Comparison of ENCODE assay signal across 9 cellular contexts in genomic region chr1:1431845-1432565, GRCh38. TPM values are rescaled to one million over a fixed set of nuclear protein-coding genes. Genes with fewer than 3 reads are reported as not detected.
DNase-seq lines count a peak whose midpoint lies in the region; ATAC-seq and TF ChIP-seq lines count a peak whose summit lies in the region.
"Had no signal": no experiment of that assay in that cellular context is flagged by ENCODE, and none has a peak within 500 bp of the region (broad histone marks: within the 10 kb centered on the region; RNA-seq: fewer than 3 reads in every experiment).

No MANE protein-coding gene starts in this region.

- no peak for TF ChIP-seq POLR2A in ovary (IDR thresholded peaks at IDR 0.05)

- H3K4me3 ChIP-seq in BLaER1 (peak overlapping the region; percentile 75), Panc1 (ENCODE audit: low read depth in 2 of 2, low read length in 2 of 2) (peak overlapping the region; percentile 3 to 33; a peak in 3 of 4 replicates), cardiac muscle cell (no peak overlapping the region), ovary (no peak overlapping the region)

- POLR2A ChIA-PET in Panc1 (lab: Charles Lee), result interaction anchor here (0.9 to 1.5 kb wide), 4 partner anchors 9 to 73 kb away, joined by 3 to 4 read pairs (median 3); no protein-coding TSS in a partner anchor

- intact Hi-C loops in Panc1 (cut with micrococcal nuclease; ENCODE audit: unreplicated experiment), result no loop called here
- intact Hi-C loops in ovary (cut with DNase I), result no loop called here

- H3K9ac ChIP-seq in BLaER1, result peak overlapping the region; percentile 82

- H3K4me1 ChIP-seq in BLaER1 (peaks cover 80% of the 10 kb centered on the region), Panc1 (ENCODE audit: control insufficient read depth, insufficient read depth, low read length) (peaks cover 66% of the 10 kb centered on the region), cardiac muscle cell (ENCODE audit: low read depth) (peaks cover 50% of the 10 kb centered on the region), ovary (ENCODE audit: insufficient read depth) (peaks cover 52% of the 10 kb centered on the region)

- CTCF ChIA-PET in Panc1 (lab: Charles Lee), result interaction anchor here (0.6 to 1.8 kb wide), 3 partner anchors 8 to 33 kb away, joined by 4 to 11 read pairs (median 4); partner anchors contain the start of gene CCNL2

- TF ChIP-seq CTCF in Panc1 (IDR thresholded peaks at IDR 0.05) (no peak), cardiac muscle cell (IDR thresholded peaks at IDR 0.05; ENCODE audit: low read depth, low read length) (no peak), ovary (IDR thresholded peaks at IDR 0.05) (no peak)

- DNase-seq in Panc1 (ENCODE audit: low read depth, low spot score) (no peak), cardiac muscle cell (ENCODE audit: low read depth in 1 of 2, low spot score in 1 of 2) (peak; percentile 53 to 63), ovary (peak; percentile 50 to 67 (median 63)), AML-193 (lab: John Stamatoyannopoulos, UW) (no peak), NCI-H1436 treated with DMSO at 0.1 percent for 48 hours (lab: John Stamatoyannopoulos, UW) (no peak), NCI-H2029 treated with DMSO at 0.1 percent for 48 hours (lab: John Stamatoyannopoulos, UW) (no peak)

- H3K36me3 ChIP-seq in BLaER1 (no peaks in the 10 kb centered on the region), Panc1 (ENCODE audit: control insufficient read depth, insufficient read depth, low read length) (no peaks in the 10 kb centered on the region), cardiac muscle cell (no peaks in the 10 kb centered on the region), ovary (no peaks in the 10 kb centered on the region)

- peaks cover 12% of the 10 kb centered on the region for H4K20me1 ChIP-seq in BLaER1

- no peak for TF ChIP-seq EP300 in ovary (IDR thresholded peaks at IDR 0.05)

- BruUV-seq in Panc1 (replicated peaks; lab: Mats Ljungman, UMichigan), result no TSS peak

- ATAC-seq in Panc1, result peak; percentile 58
- no peak for ATAC-seq in HG02623 (IDR thresholded peaks at IDR 0.05; ENCODE audit: unreplicated experiment)

- H3K9me3 ChIP-seq in BLaER1 (no peaks in the 10 kb centered on the region), Panc1 (ENCODE audit: control insufficient read depth, insufficient read depth, low read depth, low read length) (no peaks in the 10 kb centered on the region), cardiac muscle cell (ENCODE audit: low read depth) (no peaks in the 10 kb centered on the region), ovary (no peaks in the 10 kb centered on the region)

- H3K27ac ChIP-seq in BLaER1 (peak overlapping the region; percentile 94), Panc1 (ENCODE audit: low read length) (peak overlapping the region; percentile 99), cardiac muscle cell (peak overlapping the region; percentile 79), ovary (peak overlapping the region; percentile 59 to 96)

- peak overlapping the region; percentile 100 for H3K4me2 ChIP-seq in BLaER1

- no peaks in the 10 kb centered on the region for H3K27me3 ChIP-seq in BLaER1
- no peaks in the 10 kb centered on the region for H3K27me3 ChIP-seq in Panc1 (ENCODE audit: control insufficient read depth, insufficient read depth, low read length)
- H3K27me3 ChIP-seq in cardiac muscle cell, result peaks cover 2% of the 10 kb centered on the region
- no peaks in the 10 kb centered on the region for H3K27me3 ChIP-seq in ovary

- in situ Hi-C loops in Panc1 (cut with HindIII; ENCODE audit: low pct_unique_long_range_greater_than_20kb, low sequenced_read_pairs), result no loop called here

- WGBS in ovary, 3 donors, result 61 to 64% (median 64%) methylated on average over 20 of the region's 20 CpGs

RNA-seq across cellular contexts. Expression of gene VWA1, which starts 3.5 kb away (rescaled TPM):
- total RNA-seq in Panc1 (2021; ENCODE audit: unreplicated experiment), result 858 TPM
- polyA plus RNA-seq in Panc1 (2012; ENCODE audit: insufficient read length), result 1,549 TPM
- 31.5 and 40.4 TPM in 2 replicates for total RNA-seq in cardiac muscle cell
- polyA plus RNA-seq in cardiac muscle cell, result 31.5 and 48.1 TPM in 2 replicates
- 10 to 100 TPM; 11.1 to 73.5 (median 44.9) TPM for total RNA-seq in ovary
- 10 to 100 TPM in 1 of 2 donors, under 1 TPM in 1; 0.20 to 14.2 TPM for polyA plus RNA-seq in ovary
- total RNA-seq: CD4-positive, alpha-beta memory T cell had no signal
- polyA plus RNA-seq: CD4-positive, alpha-beta memory T cell had no signal

RNA-seq across cellular contexts. Expression of gene ANKRD65, which starts 10.9 kb away (rescaled TPM):
- total RNA-seq in Panc1 (2021; ENCODE audit: unreplicated experiment), result 1.9 TPM
- 3.7 TPM for polyA plus RNA-seq in Panc1 (2012; ENCODE audit: insufficient read length)
- 0.49 and 0.60 TPM in 2 replicates for total RNA-seq in cardiac muscle cell
- polyA plus RNA-seq in cardiac muscle cell, result 0.32 and 2.0 TPM in 2 replicates
- total RNA-seq in ovary, result 10 to 100 TPM in 5 of 7 donors, 1 to 10 TPM in 2; 4.5 to 48.8 (median 16.4) TPM
- polyA plus RNA-seq in ovary, result 10 to 100 TPM in 1 of 2 donors, 1 to 10 TPM in 1; 5.0 to 13.3 TPM
- total RNA-seq: CD4-positive, alpha-beta memory T cell had no signal
- polyA plus RNA-seq: CD4-positive, alpha-beta memory T cell had no signal

RNA-seq across cellular contexts. Expression of gene ATAD3C, which starts 17.5 kb away (rescaled TPM):
- total RNA-seq in Panc1 (2021; ENCODE audit: unreplicated experiment) (10.6 TPM), cardiac muscle cell (0.21 and 0.28 TPM in 2 replicates), ovary (1 to 10 TPM in 6 of 7 donors, under 1 TPM in 1; 0.53 to 5.3 (median 3.6) TPM)
- 8.1 TPM for polyA plus RNA-seq in Panc1 (2012; ENCODE audit: insufficient read length)
- polyA plus RNA-seq in cardiac muscle cell (0.49 and 0.53 TPM in 2 replicates), ovary (1 to 10 TPM in 1 of 2 donors, under 1 TPM in 1; 0.83 to 4.3 TPM)

RNA-seq across cellular contexts. Expression of gene MRPL20, which starts 24.9 kb away (rescaled TPM):
- 196 TPM for total RNA-seq in Panc1 (2021; ENCODE audit: unreplicated experiment)
- 252 TPM for polyA plus RNA-seq in Panc1 (2012; ENCODE audit: insufficient read length)
- 97.6 and 168 TPM in 2 replicates for total RNA-seq in cardiac muscle cell
- 204 and 255 TPM in 2 replicates for polyA plus RNA-seq in cardiac muscle cell
- total RNA-seq in ovary, result 100 to 1,000 TPM in 1 of 7 donors, 10 to 100 TPM in 6; 79.9 to 130 (median 93.1) TPM
- polyA plus RNA-seq in ovary, result 100 to 1,000 TPM; 113 to 120 TPM

RNA-seq across cellular contexts. Expression of gene CCNL2, which starts 32.9 kb away (rescaled TPM):
- total RNA-seq in Panc1 (2021; ENCODE audit: unreplicated experiment), result 297 TPM
- 235 TPM for polyA plus RNA-seq in Panc1 (2012; ENCODE audit: insufficient read length)
- total RNA-seq in cardiac muscle cell, result 183 and 230 TPM in 2 replicates
- 283 and 301 TPM in 2 replicates for polyA plus RNA-seq in cardiac muscle cell
- total RNA-seq in ovary, result 100 to 1,000 TPM; 159 to 245 (median 196) TPM
- polyA plus RNA-seq in ovary, result 100 to 1,000 TPM in 1 of 2 donors, 10 to 100 TPM in 1; 71.1 to 217 TPM

Comparison
In these comparisons a context has a peak if more than half of its experiments do, and no peak if none do; other contexts are left out.
1. H3K4me3 ChIP-seq: peak in BLaER1 (single experiment) and Panc1 (2 of 2); none in cardiac muscle cell (single experiment) and ovary (single experiment).
2. DNase-seq: peak in cardiac muscle cell (2 of 2) and ovary (5 of 5); none in Panc1 (single experiment), AML-193 (0 of 2), NCI-H1436 treated with DMSO at 0.1 percent for 48 hours (single experiment) and NCI-H2029 treated with DMSO at 0.1 percent for 48 hours (single experiment).
3. RNA of gene VWA1, which starts 3.5 kb away (total RNA-seq): 858 TPM in Panc1 (single experiment); 11.1 to 73.5 TPM in ovary and 31.5 to 40.4 TPM in cardiac muscle cell; every median in the first group is over 10 times any median in the second.
4. Peak in every context shown above with its lines, with median percentiles within 50 percentile points of each other: H3K27ac ChIP-seq.